ENCODE assay signal across 8 cellular contexts in genomic region chr5:172837640-172838039, GRCh38. TPM values are rescaled to one million over a fixed set of nuclear protein-coding genes. Genes with fewer than 3 reads are reported as not detected.
DNase-seq lines count a peak whose midpoint lies in the region; ATAC-seq and TF ChIP-seq lines count a peak whose summit lies in the region.

No MANE protein-coding gene starts in this region.

- no peaks in the 10 kb centered on the region for H3K9me3 ChIP-seq in mesenchymal stem cell (ENCODE audit: control insufficient read depth, low read length)

- H3K36me3 Mint-ChIP-seq in MCF 10A (ENCODE audit: insufficient read depth, unreplicated experiment) (peaks cover 38% of the 10 kb centered on the region), nephron (ENCODE audit: low read depth) (peaks cover 7% of the 10 kb centered on the region)

- H3K9me3 Mint-ChIP-seq in MCF 10A (ENCODE audit: unreplicated experiment) (no peaks in the 10 kb centered on the region), nephron (no peaks in the 10 kb centered on the region)

- H3K27me3 ChIP-seq in mesenchymal stem cell (ENCODE audit: control insufficient read depth in 1 of 2, insufficient read depth in 1 of 2, low read length in 2 of 2) = no peaks in the 10 kb centered on the region

- H3K9ac ChIP-seq in mesenchymal stem cell (ENCODE audit: low read length) = no peak overlapping the region

- in situ Hi-C loops in T47D (cut with HindIII; ENCODE audit: low pct_unique_long_range_greater_than_20kb, low sequenced_read_pairs) = no loop called here

- no peak overlapping the region for H3K27ac Mint-ChIP-seq in MCF 10A (ENCODE audit: low read depth, unreplicated experiment)
- peak overlapping the region; percentile 34 to 67 (median 48) for H3K27ac Mint-ChIP-seq in nephron

- H3K4ac ChIP-seq in mesenchymal stem cell (ENCODE audit: low read depth in 1 of 2, low read length in 2 of 2) = no peak overlapping the region

- peak; percentile 67 for ATAC-seq in HG02610 (IDR thresholded peaks at IDR 0.05; ENCODE audit: unreplicated experiment)

- no peak overlapping the region for H2AK5ac ChIP-seq in mesenchymal stem cell (ENCODE audit: low read length, severe bottlenecking)

- intact Hi-C loops in MCF 10A (cut with micrococcal nuclease) = no loop called here

- H3K14ac ChIP-seq in mesenchymal stem cell (ENCODE audit: low read length in 2 of 2) = no peak overlapping the region

- POLR2A ChIA-PET in MCF 10A (lab: Yijun Ruan, JAX) = interaction anchor here (1.3 to 9.2 kb wide), 4 partner anchors 11 to 76 kb away, joined by 3 to 112 read pairs (median 25); partner anchors contain the start of gene DUSP1

- 88% methylated on average over 7 of the region's 7 CpGs for WGBS in mesenchymal stem cell

- H3K18ac ChIP-seq in mesenchymal stem cell (ENCODE audit: low read depth in 1 of 2, low read length in 2 of 2) = no peak overlapping the region

- no peak overlapping the region for H3K4me2 ChIP-seq in mesenchymal stem cell (ENCODE audit: low read length, poor library complexity, severe bottlenecking)

- CTCF ChIA-PET in MCF 10A (lab: Yijun Ruan, JAX) = no interaction called here

- peaks cover 6% of the 10 kb centered on the region for H3K79me1 ChIP-seq in mesenchymal stem cell (replicated peaks; ENCODE audit: low read length, poor library complexity, severe bottlenecking)

- no peaks in the 10 kb centered on the region for H3K27me3 Mint-ChIP-seq in MCF 10A (ENCODE audit: insufficient read depth, unreplicated experiment)
- no peaks in the 10 kb centered on the region for H3K27me3 Mint-ChIP-seq in nephron (ENCODE audit: low read depth)

- H2AFZ ChIP-seq in mesenchymal stem cell (ENCODE audit: low read depth, low read length) = no peak overlapping the region

- H2BK15ac ChIP-seq in mesenchymal stem cell (ENCODE audit: low read depth, poor library complexity, severe bottlenecking) = no peak overlapping the region

- H3K4me3 Mint-ChIP-seq in MCF 10A (ENCODE audit: unreplicated experiment) (no peak overlapping the region), nephron (peak overlapping the region in 2 of 3 experiments; percentile 58 to 90)

- DNase-seq in T47D (ENCODE audit: low read depth in 1 of 2, low spot score in 1 of 2) (peak; percentile 59 to 91), MCF 10A (ENCODE audit: unreplicated experiment) (no peak), NCI-H146 treated with DMSO at 0.1 percent for 48 hours (lab: John Stamatoyannopoulos, UW; ENCODE audit: unreplicated experiment) (peak; percentile 61), activated gamma-delta T cell treated with Interleukin-2 at 50 U/mL for 16 hours (peak; percentile 74), mesenchymal stem cell (no peak)
- no peak for DNase-seq in NK-92 treated with Interleukin-12 subunit alpha and Interleukin-12 subunit beta, amount 100 ng/mL, for 24 hours (lab: John Stamatoyannopoulos, UW)

- H4K91ac ChIP-seq in mesenchymal stem cell (ENCODE audit: low read length) = no peak overlapping the region

- peaks cover 41% of the 10 kb centered on the region for H3K4me1 Mint-ChIP-seq in MCF 10A (ENCODE audit: insufficient read depth, unreplicated experiment)
- H3K4me1 Mint-ChIP-seq in nephron = peaks cover 61% of the 10 kb centered on the region

- no peak overlapping the region for H3K23ac ChIP-seq in mesenchymal stem cell (ENCODE audit: low read length in 2 of 2)

- TF ChIP-seq CTCF in MCF 10A (IDR thresholded peaks at IDR 0.05; ENCODE audit: unreplicated experiment) = no peak
- TF ChIP-seq CTCF in nephron (IDR thresholded peaks at IDR 0.05; ENCODE audit: unreplicated experiment in 3 of 3) = no peak

- H4K8ac ChIP-seq in mesenchymal stem cell (ENCODE audit: low read length) = no peak overlapping the region

- no peak overlapping the region for H2BK120ac ChIP-seq in mesenchymal stem cell (ENCODE audit: low read depth, low read length)

- BruUV-seq in MCF 10A (replicated peaks; lab: Mats Ljungman, UMichigan) = no TSS peak

- H2BK12ac ChIP-seq in mesenchymal stem cell (ENCODE audit: low read length in 2 of 2) = no peak overlapping the region

- H3K4me3 ChIP-seq in mesenchymal stem cell (ENCODE audit: insufficient read depth in 1 of 2, low read depth in 1 of 2, low read length in 2 of 2) = no peak overlapping the region

- peaks cover 29% of the 10 kb centered on the region for H3K4me1 ChIP-seq in mesenchymal stem cell (ENCODE audit: control insufficient read depth, insufficient read depth, low read depth, low read length)

- H3K27ac ChIP-seq in mesenchymal stem cell (ENCODE audit: low read length, poor library complexity, severe bottlenecking) = no peak overlapping the region

- H2BK5ac ChIP-seq in mesenchymal stem cell (ENCODE audit: low read depth, low read length, poor library complexity, severe bottlenecking) = no peak overlapping the region

- peaks cover 26 to 36% of the 10 kb centered on the region in 2 experiments for H3K36me3 ChIP-seq in mesenchymal stem cell (ENCODE audit: control insufficient read depth in 1 of 2, insufficient read depth in 2 of 2, low read depth in 1 of 2, low read length in 2 of 2)

RNA-seq across cellular contexts. Expression of gene ERGIC1, which starts 3.6 kb away (rescaled TPM):
- 257 and 292 TPM in 2 replicates for total RNA-seq in MCF 10A (2022)
- 143 TPM for polyA plus RNA-seq in mesenchymal stem cell (2013, experiment 1 of 2)
- polyA plus RNA-seq in mesenchymal stem cell (2013, experiment 2 of 2) = 140 TPM

Comparison
In these comparisons a context has a peak if more than half of its experiments do, and no peak if none do; other contexts are left out.
1. DNase-seq: peak in T47D (2 of 2), NCI-H146 treated with DMSO at 0.1 percent for 48 hours (single experiment) and activated gamma-delta T cell treated with Interleukin-2 at 50 U/mL for 16 hours (single experiment); none in MCF 10A (single experiment), mesenchymal stem cell (single experiment) and NK-92 treated with Interleukin-12 subunit alpha and Interleukin-12 subunit beta, amount 100 ng/mL, for 24 hours (single experiment).